Comparison of ENCODE assay signal across 8 cellular contexts in the genomic region with DNA sequence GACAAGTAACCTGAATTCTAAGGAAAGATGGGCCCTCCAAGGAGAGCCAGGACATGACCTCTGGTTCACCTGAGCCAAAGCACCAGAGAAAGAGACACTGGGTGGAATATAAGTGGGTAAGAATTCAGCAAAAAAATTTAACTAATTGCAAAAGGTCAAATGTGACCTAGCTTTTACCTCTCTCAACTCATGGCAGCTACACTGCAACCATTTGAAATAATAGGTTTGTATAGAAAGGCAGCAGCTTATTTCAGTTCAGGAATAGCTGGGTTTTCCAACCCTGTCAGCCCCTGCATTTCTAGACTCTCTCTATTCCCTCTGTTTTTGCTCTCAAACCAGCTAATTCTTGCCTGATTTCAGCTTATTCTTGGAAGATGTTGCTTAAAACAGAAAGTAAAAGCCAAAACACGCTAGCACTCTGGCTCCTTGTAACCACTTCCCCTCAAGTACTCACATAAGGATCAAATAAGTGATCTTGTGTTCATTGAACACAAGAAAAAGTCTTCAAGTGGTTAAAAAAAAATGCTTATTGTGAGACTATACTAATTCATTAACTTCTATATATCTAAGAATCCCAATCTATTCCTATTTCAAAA.
DNase-seq lines count a peak whose midpoint lies in the region; ATAC-seq lines count a peak whose summit lies in the region.

No MANE protein-coding gene starts in this region.

- peak overlapping the region in 1 of 2 donors; percentile 89 for H3K27ac Mint-ChIP-seq in activated naive CD4-positive, alpha-beta T cell treated with anti-CD3 and anti-CD28 coated beads, Interleukin-2, amount 50 U/mL, for 72 hours
- peak overlapping the region; percentile 89 for H3K27ac Mint-ChIP-seq in stimulated activated effector memory CD8-positive, alpha-beta T cell treated with anti-CD3 and anti-CD28 coated beads, Interleukin-12 subunit alpha, Interleukin-12 subunit beta, amount 100 ng/mL, for 72 hours

- peak; percentile 52 for DNase-seq in CD1c-positive myeloid dendritic cell (ENCODE audit: extremely low spot score)
- DNase-seq in activated naive CD4-positive, alpha-beta T cell treated with anti-CD3 and anti-CD28 coated beads, Interleukin-2, amount 50 U/mL, for 72 hours (ENCODE audit: low spot score in 2 of 2), result no peak
- peak in 1 of 2 donors; percentile 50 for DNase-seq in stimulated activated effector memory CD8-positive, alpha-beta T cell treated with anti-CD3 and anti-CD28 coated beads, Interleukin-12 subunit alpha, Interleukin-12 subunit beta, amount 100 ng/mL, for 72 hours (ENCODE audit: low spot score in 2 of 2)
- DNase-seq in iPS-NIHi7 (ENCODE audit: extremely low spot score), result no peak
- DNase-seq in NCI-H345 (lab: John Stamatoyannopoulos, UW), result no peak
- no peak for DNase-seq in T1000 (lab: John Stamatoyannopoulos, UW)

- peak overlapping the region; percentile 65 for H3K4me3 Mint-ChIP-seq in stimulated activated effector memory CD8-positive, alpha-beta T cell treated with anti-CD3 and anti-CD28 coated beads, Interleukin-12 subunit alpha, Interleukin-12 subunit beta, amount 100 ng/mL, for 72 hours

- ATAC-seq in GM19372 (IDR thresholded peaks at IDR 0.05; ENCODE audit: low read depth, unreplicated experiment) (peak; percentile 81), HG03342 (IDR thresholded peaks at IDR 0.05; ENCODE audit: unreplicated experiment) (peak; percentile 82)
- peak; percentile 71 to 81 for ATAC-seq in activated naive CD4-positive, alpha-beta T cell treated with anti-CD3 and anti-CD28 coated beads, Interleukin-2, amount 50 U/mL, for 72 hours
- peak; percentile 75 for ATAC-seq in stimulated activated effector memory CD8-positive, alpha-beta T cell treated with anti-CD3 and anti-CD28 coated beads, Interleukin-12 subunit alpha, Interleukin-12 subunit beta, amount 100 ng/mL, for 72 hours

- H3K36me3 Mint-ChIP-seq in activated naive CD4-positive, alpha-beta T cell treated with anti-CD3 and anti-CD28 coated beads, Interleukin-2, amount 50 U/mL, for 72 hours, result no peaks in the 10 kb centered on the region
- H3K36me3 Mint-ChIP-seq in stimulated activated effector memory CD8-positive, alpha-beta T cell treated with anti-CD3 and anti-CD28 coated beads, Interleukin-12 subunit alpha, Interleukin-12 subunit beta, amount 100 ng/mL, for 72 hours, result no peaks in the 10 kb centered on the region

- H3K9me3 Mint-ChIP-seq in activated naive CD4-positive, alpha-beta T cell treated with anti-CD3 and anti-CD28 coated beads, Interleukin-2, amount 50 U/mL, for 72 hours, result no peaks in the 10 kb centered on the region
- H3K9me3 Mint-ChIP-seq in stimulated activated effector memory CD8-positive, alpha-beta T cell treated with anti-CD3 and anti-CD28 coated beads, Interleukin-12 subunit alpha, Interleukin-12 subunit beta, amount 100 ng/mL, for 72 hours, result no peaks in the 10 kb centered on the region

- peaks cover 32% of the 10 kb centered on the region for H3K4me1 Mint-ChIP-seq in stimulated activated effector memory CD8-positive, alpha-beta T cell treated with anti-CD3 and anti-CD28 coated beads, Interleukin-12 subunit alpha, Interleukin-12 subunit beta, amount 100 ng/mL, for 72 hours
